25 cellular contexts compared by ENCODE assay signal in genomic region chr6:17276766-17277165, GRCh38. TPM values are rescaled to one million over a fixed set of nuclear protein-coding genes. Genes with fewer than 3 reads are reported as not detected.
DNase-seq lines count a peak whose midpoint lies in the region; ATAC-seq, FAIRE-seq and TF ChIP-seq lines count a peak whose summit lies in the region.
"Had no signal": no experiment of that assay in that cellular context is flagged by ENCODE, and none has a peak within 500 bp of the region (broad histone marks: within the 10 kb centered on the region; RNA-seq: fewer than 3 reads in every experiment).

No MANE protein-coding gene starts in this region.

- H3K4me3 Mint-ChIP-seq in MCF 10A (ENCODE audit: unreplicated experiment) (no peak overlapping the region), brain (peak overlapping the region in 1 of 5 experiments; percentile 63)
- H3K4me3 Mint-ChIP-seq: activated naive CD4-positive, alpha-beta T cell treated with anti-CD3 and anti-CD28 coated beads, Interleukin-2, amount 10 ng/mL, durations not matched to agents 7 days and 5 days; activated T-cell treated with anti-CD3 and anti-CD28 coated beads, Interleukin-2, amount 50 U/mL, for 24 hours; nephron progenitor cell; stimulated activated memory B cell treated with anti-CD40 and anti-IgM and Interleukin-4, amounts not matched to agents 10 μg/mL and 1 μg/mL and 100 μg/mL, for 72 hours had no signal

- no peaks in the 10 kb centered on the region for H4K20me1 ChIP-seq in mammary epithelial cell (ENCODE audit: insufficient read depth, low read length)
- H4K20me1 ChIP-seq: BLaER1 treated with 17β-estradiol and CSF1 and Interleukin-3, amounts not matched to agents 10 nM and 100 nM had no signal

- no peak overlapping the region for H3K4me3 ChIP-seq in mammary epithelial cell (replicated peaks in 1 of 3; ENCODE audit: insufficient read depth in 1 of 3, low read depth in 2 of 3, low read length in 3 of 3)
- H3K4me3 ChIP-seq in right atrium auricular region: peak overlapping the region in 1 of 2 donors; percentile 8
- H3K4me3 ChIP-seq in skeletal muscle tissue (ENCODE audit: low read length in 3 of 3): peak overlapping the region; percentile 48 to 62 (median 58)
- H3K4me3 ChIP-seq in tibial artery: no peak overlapping the region
- H3K4me3 ChIP-seq in mucosa of descending colon: no peak overlapping the region
- H3K4me3 ChIP-seq: ascending aorta; BLaER1 treated with 17β-estradiol and CSF1 and Interleukin-3, amounts not matched to agents 10 nM and 100 nM; lung; Peyer's patch; prostate gland; tibial nerve had no signal

- H3K9me3 ChIP-seq in mammary epithelial cell (replicated peaks; ENCODE audit: insufficient read depth, low read length): no peaks in the 10 kb centered on the region
- H3K9me3 ChIP-seq in right atrium auricular region: no peaks in the 10 kb centered on the region
- H3K9me3 ChIP-seq in skeletal muscle tissue (ENCODE audit: control insufficient read depth in 3 of 3, low read length in 3 of 3): no peaks in the 10 kb centered on the region
- H3K9me3 ChIP-seq in tibial artery: no peaks in the 10 kb centered on the region
- no peaks in the 10 kb centered on the region for H3K9me3 ChIP-seq in mucosa of descending colon
- H3K9me3 ChIP-seq: ascending aorta, Peyer's patch, prostate gland, tibial nerve had no signal

- BruUV-seq in mammary epithelial cell (replicated peaks; lab: Mats Ljungman, UMichigan) (no TSS peak), MCF 10A (replicated peaks; lab: Mats Ljungman, UMichigan) (no TSS peak)

- WGBS in mammary epithelial cell (ENCODE audit: low coverage, missing lambda C conversion rate): 97% methylated on average over 3 of the region's 3 CpGs

- TF ChIP-seq CTCF in mammary epithelial cell (conservative IDR thresholded peaks at IDR 0.05 in 1 of 2, IDR thresholded peaks at IDR 0.05 in 1 of 2; ENCODE audit: extremely low read depth in 1 of 2, insufficient read depth in 1 of 2, low read depth in 1 of 2, low read length in 2 of 2) (no peak), MCF 10A (IDR thresholded peaks at IDR 0.05; ENCODE audit: unreplicated experiment) (no peak), brain (conservative IDR thresholded peaks at IDR 0.05) (no peak), right atrium auricular region (IDR thresholded peaks at IDR 0.05) (no peak), tibial artery (IDR thresholded peaks at IDR 0.05) (no peak), mucosa of descending colon (IDR thresholded peaks at IDR 0.05) (no peak)

- H3K9ac ChIP-seq in mammary epithelial cell (ENCODE audit: insufficient read depth, low read length): no peak overlapping the region
- peak overlapping the region; percentile 77 to 98 (median 86) for H3K9ac ChIP-seq in skeletal muscle tissue (ENCODE audit: low read depth in 1 of 3, low read length in 3 of 3)
- H3K9ac ChIP-seq: BLaER1 treated with 17β-estradiol and CSF1 and Interleukin-3, amounts not matched to agents 10 nM and 100 nM had no signal

- CTCF ChIA-PET in mammary epithelial cell (lab: Charles Lee; ENCODE audit: low non-redundant PET) (no interaction called here), MCF 10A (lab: Yijun Ruan, JAX) (no interaction called here)

- H2AFZ ChIP-seq in mammary epithelial cell (ENCODE audit: low read depth, low read length): peak overlapping the region; percentile 8

- H3K79me2 ChIP-seq in mammary epithelial cell (ENCODE audit: insufficient read depth, low read length): no peaks in the 10 kb centered on the region

- intact Hi-C loops in mammary epithelial cell (cut with micrococcal nuclease) (loop anchor here (5.0 kb wide), 1 partner anchor 116 kb away; the partner anchor contains the start of gene CAP2), MCF 10A (cut with micrococcal nuclease) (no loop called here), tibial artery (cut with DNase I; ENCODE audit: low total_unique reads) (no loop called here), mucosa of descending colon (cut with DNase I, micrococcal nuclease) (no loop called here)

- H3K27ac Mint-ChIP-seq in MCF 10A (ENCODE audit: low read depth, unreplicated experiment): no peak overlapping the region
- H3K27ac Mint-ChIP-seq in brain: peak overlapping the region in 3 of 5 experiments; percentile 1 to 80 (median 6)
- H3K27ac Mint-ChIP-seq: activated naive CD4-positive, alpha-beta T cell treated with anti-CD3 and anti-CD28 coated beads, Interleukin-2, amount 10 ng/mL, durations not matched to agents 7 days and 5 days; activated T-cell treated with anti-CD3 and anti-CD28 coated beads, Interleukin-2, amount 50 U/mL, for 24 hours; nephron progenitor cell; stimulated activated memory B cell treated with anti-CD40 and anti-IgM and Interleukin-4, amounts not matched to agents 10 μg/mL and 1 μg/mL and 100 μg/mL, for 72 hours had no signal

- in situ Hi-C loops in mammary epithelial cell (cut with MboI; ENCODE audit: low sequenced_read_pairs in 2 of 2): no loop called here

- H3K27me3 ChIP-seq in mammary epithelial cell (ENCODE audit: insufficient read depth, low read length) (no peaks in the 10 kb centered on the region), right atrium auricular region (no peaks in the 10 kb centered on the region), skeletal muscle tissue (ENCODE audit: control insufficient read depth in 3 of 3, insufficient read depth in 3 of 3, low read length in 3 of 3) (no peaks in the 10 kb centered on the region), tibial artery (no peaks in the 10 kb centered on the region)
- H3K27me3 ChIP-seq: ascending aorta, tibial nerve had no signal

- H3K4me1 ChIP-seq in mammary epithelial cell (ENCODE audit: insufficient read depth, low read length) (peaks cover 20% of the 10 kb centered on the region), right atrium auricular region (peaks cover 0 to 4% of the 10 kb centered on the region in 2 donors), skeletal muscle tissue (ENCODE audit: control insufficient read depth in 3 of 3, insufficient read depth in 3 of 3, low read length in 3 of 3) (peaks cover 0 to 13% (median 10%) of the 10 kb centered on the region in 3 donors), tibial artery (peaks cover 0 to 14% (median 2%) of the 10 kb centered on the region in 4 donors), mucosa of descending colon (ENCODE audit: low read depth) (peaks cover 4% of the 10 kb centered on the region)
- H3K4me1 ChIP-seq: prostate gland had no signal

- no peaks in the 10 kb centered on the region for H3K36me3 Mint-ChIP-seq in MCF 10A (ENCODE audit: insufficient read depth, unreplicated experiment)
- no peaks in the 10 kb centered on the region for H3K36me3 Mint-ChIP-seq in brain
- H3K36me3 Mint-ChIP-seq: stimulated activated memory B cell treated with anti-CD40 and anti-IgM and Interleukin-4, amounts not matched to agents 10 μg/mL and 1 μg/mL and 100 μg/mL, for 72 hours had no signal

- FAIRE-seq in RCC 7860 (lab: Jason Lieb, UNC): no peak
- FAIRE-seq: colon, GM12891 had no signal

- POLR2A ChIA-PET in MCF 10A (lab: Yijun Ruan, JAX): interaction anchor here (0.6 kb wide), 1 partner anchor 182 kb away, joined by 3 read pairs; no protein-coding TSS in a partner anchor

- H3K27me3 Mint-ChIP-seq in MCF 10A (ENCODE audit: insufficient read depth, unreplicated experiment): no peaks in the 10 kb centered on the region
- peaks cover 29% of the 10 kb centered on the region for H3K27me3 Mint-ChIP-seq in brain

- no peak for DNase-seq in mammary epithelial cell
- DNase-seq in MCF 10A (ENCODE audit: unreplicated experiment): no peak
- DNase-seq in right atrium auricular region (ENCODE audit: low spot score): no peak
- no peak for DNase-seq in RCC 7860 (ENCODE audit: low spot score)
- no peak for DNase-seq in tibial artery
- no peak for DNase-seq in mucosa of descending colon
- DNase-seq: activated CD4-positive, alpha-beta T cell treated with anti-CD3 and anti-CD28 coated beads, Interleukin-2, amount 50 U/mL, for 4 hours; activated naive CD4-positive, alpha-beta T cell treated with anti-CD3 and anti-CD28 coated beads, Interleukin-2, amount 10 ng/mL, durations not matched to agents 7 days and 5 days; activated T-cell treated with anti-CD3 and anti-CD28 coated beads, Interleukin-2, amount 50 U/mL, for 24 hours; GF-D8; NCI-H1436 treated with DMSO at 0.1 percent for 48 hours; NCI-H2227 treated with DMSO at 0.1 percent for 48 hours; nephron progenitor cell; Peyer's patch had no signal

- no peak for ATAC-seq in mucosa of descending colon
- ATAC-seq: stimulated activated memory B cell treated with anti-CD40 and anti-IgM and Interleukin-4, amounts not matched to agents 10 μg/mL and 1 μg/mL and 100 μg/mL, for 72 hours had no signal

- H3K27ac ChIP-seq in mammary epithelial cell (ENCODE audit: insufficient read depth, low read depth, low read length) (no peak overlapping the region), right atrium auricular region (peak overlapping the region; percentile 96 to 97), skeletal muscle tissue (ENCODE audit: low read depth, low read length) (peak overlapping the region; percentile 99), tibial artery (peak overlapping the region in 1 of 2 donors; percentile 92)
- H3K27ac ChIP-seq: 22Rv1; ascending aorta; BLaER1 treated with 17β-estradiol and CSF1 and Interleukin-3, amounts not matched to agents 10 nM and 100 nM; prostate gland had no signal

- H3K4me1 Mint-ChIP-seq in MCF 10A (ENCODE audit: insufficient read depth, unreplicated experiment) (peaks cover 16% of the 10 kb centered on the region), brain (peaks cover 33% of the 10 kb centered on the region)
- H3K4me1 Mint-ChIP-seq: nephron progenitor cell had no signal

- H3K36me3 ChIP-seq in mammary epithelial cell (ENCODE audit: insufficient read depth, low read length): no peaks in the 10 kb centered on the region
- H3K36me3 ChIP-seq in right atrium auricular region: no peaks in the 10 kb centered on the region
- peaks cover 0 to 4% (median 0%) of the 10 kb centered on the region in 3 donors for H3K36me3 ChIP-seq in skeletal muscle tissue (ENCODE audit: control insufficient read depth in 3 of 3, insufficient read depth in 3 of 3, low read length in 3 of 3)
- no peaks in the 10 kb centered on the region for H3K36me3 ChIP-seq in tibial artery
- no peaks in the 10 kb centered on the region for H3K36me3 ChIP-seq in mucosa of descending colon (ENCODE audit: low read depth)
- H3K36me3 ChIP-seq: ascending aorta; BLaER1 treated with 17β-estradiol and CSF1 and Interleukin-3, amounts not matched to agents 10 nM and 100 nM; Peyer's patch; prostate gland; tibial nerve had no signal

- dilution Hi-C loops in mammary epithelial cell (cut with HindIII; ENCODE audit: low sequenced_read_pairs): no loop called here

- H3K4me2 ChIP-seq in mammary epithelial cell (ENCODE audit: insufficient read depth, low read depth, low read length): no peak overlapping the region
- H3K4me2 ChIP-seq: BLaER1 treated with 17β-estradiol and CSF1 and Interleukin-3, amounts not matched to agents 10 nM and 100 nM had no signal

- H3K9me3 Mint-ChIP-seq in MCF 10A (ENCODE audit: unreplicated experiment) (no peaks in the 10 kb centered on the region), brain (no peaks in the 10 kb centered on the region)
- H3K9me3 Mint-ChIP-seq: activated naive CD4-positive, alpha-beta T cell treated with anti-CD3 and anti-CD28 coated beads, Interleukin-2, amount 10 ng/mL, durations not matched to agents 7 days and 5 days; activated T-cell treated with anti-CD3 and anti-CD28 coated beads, Interleukin-2, amount 50 U/mL, for 24 hours; nephron progenitor cell; stimulated activated memory B cell treated with anti-CD40 and anti-IgM and Interleukin-4, amounts not matched to agents 10 μg/mL and 1 μg/mL and 100 μg/mL, for 72 hours had no signal

RNA-seq across cellular contexts. Expression of gene RBM24, which starts 4.4 kb away (rescaled TPM):
- 1 to 10 TPM in 1 of 2 donors, under 1 TPM in 1; 0.49 to 4.7 TPM for total RNA-seq in mammary epithelial cell
- 0.54 TPM for polyA plus RNA-seq in mammary epithelial cell
- polyA minus RNA-seq in mammary epithelial cell: not detected
- not detected in 2 replicates for total RNA-seq in MCF 10A (2022)
- 16.6 TPM for polyA plus RNA-seq in brain (ENCODE audit: insufficient read depth, low read depth, low replicate concordance)
- 100 to 1,000 TPM; 133 to 194 TPM for total RNA-seq in right atrium auricular region
- total RNA-seq in skeletal muscle tissue: 116 TPM
- 1 to 10 TPM; 2.6 to 8.3 (median 6.8) TPM for total RNA-seq in mucosa of descending colon

Comparison
In these comparisons a context has a peak if more than half of its experiments do, and no peak if none do; other contexts are left out.
1. H3K4me3 ChIP-seq: peak in skeletal muscle tissue (3 of 3); none in mammary epithelial cell (0 of 3), tibial artery (0 of 2) and mucosa of descending colon (single experiment).
2. RNA of gene RBM24, which starts 4.4 kb away (total RNA-seq): 133 to 194 TPM in right atrium auricular region and 116 TPM in skeletal muscle tissue (single experiment); 2.6 to 8.3 TPM in mucosa of descending colon, 0.49 to 4.7 TPM in mammary epithelial cell and not detected in MCF 10A; every median in the first group is over 10 times any median in the second.